Comparison of ENCODE assay signal across 8 cellular contexts in the genomic region with DNA sequence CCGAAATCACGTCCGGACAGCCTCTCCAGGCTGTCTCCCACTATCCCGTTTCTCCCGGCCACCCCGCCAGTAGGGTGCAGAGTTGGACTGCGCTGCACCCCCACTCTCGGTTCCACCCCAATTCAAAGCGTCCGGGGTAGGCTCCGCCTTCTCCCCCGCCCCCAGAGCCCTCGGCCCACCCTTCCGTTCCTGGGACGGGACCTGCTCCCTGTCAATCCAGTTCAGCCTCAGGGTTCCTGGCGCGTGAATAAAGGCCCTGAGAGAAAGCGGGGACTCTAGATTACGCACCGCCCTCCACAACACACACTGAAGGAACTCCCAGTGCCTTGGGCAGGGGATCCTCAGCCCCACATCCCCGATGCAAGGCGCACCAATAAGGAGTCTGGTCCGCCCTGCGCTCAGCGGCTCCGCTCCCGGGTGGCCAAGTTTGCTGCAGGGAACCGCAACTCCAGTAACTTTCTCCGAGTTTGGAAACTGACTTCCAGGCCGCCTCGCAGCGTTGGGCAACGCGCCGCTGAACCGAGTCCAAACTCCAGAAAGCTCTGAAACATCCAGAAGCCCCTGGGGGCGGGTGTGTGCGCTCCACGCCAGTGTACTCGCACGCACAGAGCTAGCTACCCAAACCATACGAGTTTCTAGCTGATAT. TPM values are rescaled to one million over a fixed set of nuclear protein-coding genes. Genes with fewer than 3 reads are reported as not detected.
DNase-seq lines count a peak whose midpoint lies in the region; ATAC-seq and TF ChIP-seq lines count a peak whose summit lies in the region.

No MANE protein-coding gene starts in this region.

- peaks cover 5% of the 10 kb centered on the region for H3K4me1 ChIP-seq in BE2C
- peaks cover 0 to 5% of the 10 kb centered on the region in 2 donors for H3K4me1 ChIP-seq in adrenal gland (replicated peaks in 1 of 2)

- 0 to 1% (median 1%) methylated on average over 13 to 42 of the region's 42 CpGs for WGBS in adrenal gland, 4 donors

- peak overlapping the region; percentile 91 for H3K4me3 ChIP-seq in BE2C (ENCODE audit: low read depth, low read length)
- peak overlapping the region; percentile 40 to 55 (median 54) for H3K4me3 ChIP-seq in adrenal gland

- H3K9me3 ChIP-seq in BE2C: no peaks in the 10 kb centered on the region
- no peaks in the 10 kb centered on the region for H3K9me3 ChIP-seq in adrenal gland (replicated peaks in 1 of 3)

- TF ChIP-seq CTCF in BE2C (IDR thresholded peaks at IDR 0.05; ENCODE audit: low read depth, low read length) (peak; percentile 48), adrenal gland (IDR thresholded peaks at IDR 0.05) (peak in 4 of 6 experiments; percentile 28 to 34 (median 31)), omental fat pad (IDR thresholded peaks at IDR 0.05) (no peak)

- H3K36me3 ChIP-seq in BE2C (peaks cover 3% of the 10 kb centered on the region), adrenal gland (replicated peaks in 1 of 2) (peaks cover 0 to 4% of the 10 kb centered on the region in 2 donors)

- TF ChIP-seq POLR2A in adrenal gland (IDR thresholded peaks at IDR 0.05): peak; percentile 76 to 90

- DNase-seq in BE2C (peak; percentile 94), HK-2 (ENCODE audit: unreplicated experiment) (peak; percentile 91), adrenal gland (peak; percentile 93 to 97 (median 94)), Right ventricle myocardium inferior (ENCODE audit: missing footprints) (peak; percentile 93), omental fat pad (ENCODE audit: low spot score) (peak; percentile 52)
- no peak for DNase-seq in activated CD8-positive, alpha-beta memory T cell treated with anti-CD3 and anti-CD28 coated beads, Interleukin-2, amount 50 U/mL, for 48 hours

- intact Hi-C loops in adrenal gland (cut with DNase I): loop anchor here in 1 of 2 donors (10.0 kb wide), 1 partner anchor 151 kb away; no protein-coding TSS in a partner anchor
- intact Hi-C loops in Right ventricle myocardium inferior (cut with DNase I): loop anchor here (1.0 to 10.0 kb wide), 8 partner anchors 74 to 559 kb away; no protein-coding TSS in a partner anchor

- peak; percentile 93 for ATAC-seq in Right ventricle myocardium inferior
- ATAC-seq in omental fat pad (ENCODE audit: low FRiP score): peak; percentile 77
- no peak for ATAC-seq in GM18867 (IDR thresholded peaks at IDR 0.05; ENCODE audit: unreplicated experiment)
- ATAC-seq in GM19328 (IDR thresholded peaks at IDR 0.05; ENCODE audit: unreplicated experiment): no peak

- H3K27ac ChIP-seq in adrenal gland: peak overlapping the region; percentile 92 to 97 (median 97)

- H3K27me3 ChIP-seq in BE2C (no peaks in the 10 kb centered on the region), adrenal gland (no peaks in the 10 kb centered on the region)

RNA-seq across cellular contexts. Expression of a gene that starts 1.9 kb away (rescaled TPM):
- 6.7 TPM for polyA plus RNA-seq in BE2C (2012; ENCODE audit: insufficient read depth, insufficient read length, low read depth)
- total RNA-seq in adrenal gland (10 to 100 TPM in 7 of 8 donors, 1 to 10 TPM in 1; 5.1 to 51.2 (median 18.0) TPM), Right ventricle myocardium inferior (19.9 TPM), omental fat pad (1,000 to 10,000 TPM in 1 of 4 donors, 100 to 1,000 TPM in 3; 136 to 1,116 (median 230) TPM)
- 10 to 100 TPM; 16.8 to 37.8 (median 29.9) TPM for polyA plus RNA-seq in adrenal gland

Comparison
In these comparisons a context has a peak if more than half of its experiments do, and no peak if none do; other contexts are left out.
1. CTCF ChIP-seq: peak in BE2C (single experiment) and adrenal gland (4 of 6); none in omental fat pad (0 of 3).
2. ATAC-seq: peak in Right ventricle myocardium inferior (single experiment) and omental fat pad (single experiment); none in GM18867 (single experiment) and GM19328 (single experiment).